In the genomic region with DNA sequence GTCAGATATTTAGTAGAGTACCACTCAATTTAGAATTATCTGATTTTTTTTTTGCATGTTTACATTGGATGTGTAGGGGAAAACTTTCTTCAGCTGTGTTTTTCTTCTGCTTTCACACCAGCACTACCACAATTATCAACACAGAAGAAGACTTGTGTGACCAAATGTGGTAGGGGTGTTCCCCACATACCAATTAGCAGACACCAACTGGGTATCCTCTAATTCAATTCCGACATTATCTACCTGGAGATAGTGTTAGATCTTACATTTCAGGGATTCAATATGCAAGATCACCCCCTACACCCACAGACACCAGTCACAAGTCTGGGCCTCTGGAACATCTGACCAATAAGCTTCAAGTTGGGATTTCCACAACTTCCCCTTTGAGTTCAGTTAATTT, we compare ENCODE assay signal across 25 cellular contexts.
"Had no signal": no experiment of that assay in that cellular context is flagged by ENCODE, and none has a peak within 500 bp of the region (broad histone marks: within the 10 kb centered on the region; RNA-seq: fewer than 3 reads in every experiment).

No MANE protein-coding gene starts in this region.

- ATAC-seq: activated T-helper 17 cell treated with anti-CD3 and anti-CD28 coated beads, Interleukin-2, amount 50 U/mL, for 72 hours; mucosa of descending colon; right lobe of liver; stimulated activated naive CD8-positive, alpha-beta T cell treated with anti-CD3 and anti-CD28 coated beads, Interleukin-15, Interleukin-2, amounts not matched to agents 100 U/mL and 50 U/mL, for 24 hours had no signal

- H3K27me3 Mint-ChIP-seq: activated CD4-positive, alpha-beta memory T cell treated with anti-CD3 and anti-CD28 coated beads for 36 hours; activated T-cell treated with anti-CD3 and anti-CD28 coated beads, Interleukin-2, amount 50 U/mL, for 24 hours; activated T-helper 17 cell treated with anti-CD3 and anti-CD28 coated beads, Interleukin-2, amount 50 U/mL, for 72 hours; progenitor cell of endocrine pancreas had no signal

- FAIRE-seq: bronchial epithelial cell, colon, frontal cortex had no signal

- H3K27ac Mint-ChIP-seq: activated CD4-positive, alpha-beta memory T cell treated with anti-CD3 and anti-CD28 coated beads for 36 hours; activated CD4-positive, alpha-beta T cell treated with anti-CD3 and anti-CD28 coated beads, Interleukin-2, amount 10 ng/mL, durations not matched to agents 24 days and 14 days; activated T-cell treated with anti-CD3 and anti-CD28 coated beads, Interleukin-2, amount 50 U/mL, for 24 hours; activated T-helper 17 cell treated with anti-CD3 and anti-CD28 coated beads, Interleukin-2, amount 50 U/mL, for 72 hours; progenitor cell of endocrine pancreas had no signal

- DNase-seq: activated CD4-positive, alpha-beta memory T cell treated with anti-CD3 and anti-CD28 coated beads for 36 hours; activated CD4-positive, alpha-beta T cell treated with anti-CD3 and anti-CD28 coated beads, Interleukin-2, amount 10 ng/mL, durations not matched to agents 24 days and 14 days; activated CD4-positive, CD25-positive, alpha-beta regulatory T cell treated with anti-CD3 and anti-CD28 coated beads, Interleukin-2, amount 50 U/mL, for 72 hours; activated CD8-positive, alpha-beta memory T cell treated with anti-CD3 and anti-CD28 coated beads, Interleukin-2, amount 50 U/mL, for 48 hours; activated gamma-delta T cell treated with Interleukin-2 at 50 U/mL for 16 hours; activated naive CD4-positive, alpha-beta T cell treated with anti-CD3 and anti-CD28 coated beads, Interleukin-2, amount 50 U/mL, for 16 hours; activated T-cell treated with anti-CD3 and anti-CD28 coated beads, Interleukin-2, amount 50 U/mL, for 24 hours; anterior cingulate cortex; dermis blood vessel endothelial cell; effector CD4-positive, alpha-beta T cell; islet precursor cell; left ventricle myocardium inferior; mucosa of descending colon; ovary; right lobe of liver; stimulated activated CD4-positive, alpha-beta T cell treated with anti-CD3 and anti-CD28 coated beads, Interleukin-2, amount 100 ng/mL, for 48 hours; stimulated activated naive CD8-positive, alpha-beta T cell treated with anti-CD3 and anti-CD28 coated beads, Interleukin-15, Interleukin-2, amounts not matched to agents 100 U/mL and 50 U/mL, for 24 hours; T-helper 9 cell; trophoblast cell; WERI-Rb-1 had no signal

- H3K4me3 Mint-ChIP-seq: activated CD4-positive, alpha-beta memory T cell treated with anti-CD3 and anti-CD28 coated beads for 36 hours; activated CD4-positive, alpha-beta T cell treated with anti-CD3 and anti-CD28 coated beads, Interleukin-2, amount 10 ng/mL, durations not matched to agents 24 days and 14 days; activated T-cell treated with anti-CD3 and anti-CD28 coated beads, Interleukin-2, amount 50 U/mL, for 24 hours; activated T-helper 17 cell treated with anti-CD3 and anti-CD28 coated beads, Interleukin-2, amount 50 U/mL, for 72 hours had no signal
